ENCODE assay signal across 12 cellular contexts in genomic region chr15:75195122-75195765, GRCh38. TPM values are rescaled to one million over a fixed set of nuclear protein-coding genes. Genes with fewer than 3 reads are reported as not detected.
DNase-seq lines count a peak whose midpoint lies in the region; ATAC-seq and TF ChIP-seq lines count a peak whose summit lies in the region.
"Had no signal": no experiment of that assay in that cellular context is flagged by ENCODE, and none has a peak within 500 bp of the region (broad histone marks: within the 10 kb centered on the region; RNA-seq: fewer than 3 reads in every experiment).

No MANE protein-coding gene starts in this region.

- H3K27ac Mint-ChIP-seq in WTC11, result no peak overlapping the region
- H3K27ac Mint-ChIP-seq in natural killer cell treated with Interleukin-12 subunit alpha and Interleukin-12 subunit beta and Interleukin-15 and Interleukin-18, amount 100 ng/mL, for 72 hours, result no peak overlapping the region
- H3K27ac Mint-ChIP-seq: activated CD8-positive, alpha-beta memory T cell treated with anti-CD3 and anti-CD28 coated beads, Interleukin-2, amount 10 ng/mL, durations not matched to agents 7 days and 5 days; CD4-positive, CD25-positive, alpha-beta regulatory T cell had no signal

- H3K9me3 Mint-ChIP-seq in WTC11, result peaks cover 17% of the 10 kb centered on the region
- H3K9me3 Mint-ChIP-seq in natural killer cell treated with Interleukin-12 subunit alpha and Interleukin-12 subunit beta and Interleukin-15 and Interleukin-18, amount 100 ng/mL, for 72 hours, result no peaks in the 10 kb centered on the region

- H3K4me1 ChIP-seq in mucosa of descending colon (ENCODE audit: low read depth), result peaks cover 15% of the 10 kb centered on the region
- H3K4me1 ChIP-seq: HAP-1 had no signal

- H3K4me3 Mint-ChIP-seq in WTC11, result peak overlapping the region; percentile 20; the same call in 1 of the 2 replicates
- H3K4me3 Mint-ChIP-seq in natural killer cell treated with Interleukin-12 subunit alpha and Interleukin-12 subunit beta and Interleukin-15 and Interleukin-18, amount 100 ng/mL, for 72 hours, result no peak overlapping the region
- H3K4me3 Mint-ChIP-seq: activated CD8-positive, alpha-beta memory T cell treated with anti-CD3 and anti-CD28 coated beads, Interleukin-2, amount 10 ng/mL, durations not matched to agents 7 days and 5 days; CD4-positive, CD25-positive, alpha-beta regulatory T cell had no signal

- peaks cover 13% of the 10 kb centered on the region for H3K36me3 Mint-ChIP-seq in WTC11
- no peaks in the 10 kb centered on the region for H3K36me3 Mint-ChIP-seq in natural killer cell treated with Interleukin-12 subunit alpha and Interleukin-12 subunit beta and Interleukin-15 and Interleukin-18, amount 100 ng/mL, for 72 hours
- H3K36me3 Mint-ChIP-seq: activated CD8-positive, alpha-beta memory T cell treated with anti-CD3 and anti-CD28 coated beads, Interleukin-2, amount 10 ng/mL, durations not matched to agents 7 days and 5 days; CD4-positive, CD25-positive, alpha-beta regulatory T cell had no signal

- no peak overlapping the region for H3K4me3 ChIP-seq in mucosa of descending colon
- H3K4me3 ChIP-seq: HAP-1 had no signal

- H3K27me3 Mint-ChIP-seq in WTC11 (ENCODE audit: low read depth), result peaks cover 3% of the 10 kb centered on the region
- H3K27me3 Mint-ChIP-seq in natural killer cell treated with Interleukin-12 subunit alpha and Interleukin-12 subunit beta and Interleukin-15 and Interleukin-18, amount 100 ng/mL, for 72 hours, result no peaks in the 10 kb centered on the region
- H3K27me3 Mint-ChIP-seq: activated CD8-positive, alpha-beta memory T cell treated with anti-CD3 and anti-CD28 coated beads, Interleukin-2, amount 10 ng/mL, durations not matched to agents 7 days and 5 days; CD4-positive, CD25-positive, alpha-beta regulatory T cell had no signal

- CTCF ChIA-PET in WTC11 (lab: Charles Lee), result interaction anchor here (1.1 to 5.6 kb wide), 6 partner anchors 9 to 166 kb away, joined by 3 to 24 read pairs (median 6); no protein-coding TSS in a partner anchor

- POLR2A ChIA-PET in WTC11 (lab: Charles Lee), result interaction anchor here (0.7 to 1.5 kb wide), 2 partner anchors 10 to 172 kb away, joined by 3 to 6 read pairs; partner anchors contain the start of gene PPCDC

- ATAC-seq in WTC11 (peak; percentile 88), mucosa of descending colon (peak; percentile 32), HG03159 (IDR thresholded peaks at IDR 0.05; ENCODE audit: unreplicated experiment) (no peak), GM21423 (IDR thresholded peaks at IDR 0.05; ENCODE audit: unreplicated experiment) (no peak)
- ATAC-seq in natural killer cell treated with Interleukin-12 subunit alpha and Interleukin-12 subunit beta and Interleukin-15 and Interleukin-18, amount 100 ng/mL, for 72 hours, result no peak
- ATAC-seq: activated CD8-positive, alpha-beta memory T cell treated with anti-CD3 and anti-CD28 coated beads, Interleukin-2, amount 10 ng/mL, durations not matched to agents 7 days and 5 days had no signal

- no peaks in the 10 kb centered on the region for H3K9me3 ChIP-seq in mucosa of descending colon

- no peaks in the 10 kb centered on the region for H3K36me3 ChIP-seq in mucosa of descending colon (ENCODE audit: low read depth)
- H3K36me3 ChIP-seq: HAP-1 had no signal

- TF ChIP-seq CTCF in WTC11 (IDR thresholded peaks at IDR 0.05), result no peak
- no peak for TF ChIP-seq CTCF in mucosa of descending colon (IDR thresholded peaks at IDR 0.05)

- H3K4me1 Mint-ChIP-seq in WTC11, result peaks cover 42% of the 10 kb centered on the region
- H3K4me1 Mint-ChIP-seq in natural killer cell treated with Interleukin-12 subunit alpha and Interleukin-12 subunit beta and Interleukin-15 and Interleukin-18, amount 100 ng/mL, for 72 hours (ENCODE audit: low read depth in 2 of 2), result peaks cover 18 to 19% of the 10 kb centered on the region in 2 donors

- DNase-seq in DMS 273 (lab: John Stamatoyannopoulos, UW; ENCODE audit: unreplicated experiment), result peak; percentile 90
- DNase-seq in NCI-H2081 (lab: John Stamatoyannopoulos, UW), result peak; percentile 91 to 95
- DNase-seq in WTC11 (ENCODE audit: low spot score), result peak; percentile 84
- DNase-seq in mucosa of descending colon, result no peak
- no peak for DNase-seq in pons (ENCODE audit: low spot score)
- no peak for DNase-seq in natural killer cell treated with Interleukin-12 subunit alpha and Interleukin-12 subunit beta and Interleukin-15 and Interleukin-18, amount 100 ng/mL, for 72 hours (ENCODE audit: low spot score)
- DNase-seq: activated CD8-positive, alpha-beta memory T cell treated with anti-CD3 and anti-CD28 coated beads, Interleukin-2, amount 10 ng/mL, durations not matched to agents 7 days and 5 days; CD4-positive, CD25-positive, alpha-beta regulatory T cell; stimulated activated naive CD4-positive, alpha-beta T cell treated with Interleukin-2 at 50 U/mL for 16 hours had no signal

- intact Hi-C loops in mucosa of descending colon (cut with DNase I, micrococcal nuclease), result no loop called here

TF ChIP-seq in WTC11, 78 proteins besides CTCF, POLR2A, EP300 and RAD21:
- no peak for TF ChIP-seq ERG (CRISPR knock-in tag; IDR thresholded peaks at IDR 0.05)
- no peak for TF ChIP-seq JAZF1 (CRISPR knock-in tag; IDR thresholded peaks at IDR 0.05)
- TF ChIP-seq ZBTB21 (CRISPR knock-in tag; IDR thresholded peaks at IDR 0.05; ENCODE audit: borderline replicate concordance), result 0 out of 2 replicates have a peak, but pooled peaks have one; percentile 33
- no peak for TF ChIP-seq ZSCAN18 (CRISPR knock-in tag; IDR thresholded peaks at IDR 0.05)
- TF ChIP-seq ZNF512 (CRISPR knock-in tag; IDR thresholded peaks at IDR 0.05; ENCODE audit: borderline replicate concordance), result no peak
- TF ChIP-seq NFATC4 (CRISPR knock-in tag; IDR thresholded peaks at IDR 0.05), result no peak
TF ChIP-seq in WTC11: peak in this region for 1.

RNA-seq across cellular contexts. Expression of gene C15orf39, which starts 6.4 kb away (rescaled TPM):
- total RNA-seq in WTC11 (2021), result 39.9 to 52.8 TPM (median 41.6 TPM) in 3 replicates
- total RNA-seq in mucosa of descending colon, result 10 to 100 TPM; 22.2 to 32.5 (median 24.2) TPM
- total RNA-seq in natural killer cell treated with Interleukin-12 subunit alpha and Interleukin-12 subunit beta and Interleukin-15 and Interleukin-18, amount 100 ng/mL, for 72 hours, result 10 to 100 TPM; 26.8 to 30.3 TPM

Comparison
In these comparisons a context has a peak if more than half of its experiments do, and no peak if none do; other contexts are left out.
1. DNase-seq: peak in DMS 273 (single experiment), NCI-H2081 (2 of 2) and WTC11 (single experiment); none in mucosa of descending colon (0 of 3), pons (single experiment) and natural killer cell treated with Interleukin-12 subunit alpha and Interleukin-12 subunit beta and Interleukin-15 and Interleukin-18, amount 100 ng/mL, for 72 hours (single experiment).
2. ATAC-seq: peak in WTC11 (single experiment) and mucosa of descending colon (single experiment); none in HG03159 (single experiment), natural killer cell treated with Interleukin-12 subunit alpha and Interleukin-12 subunit beta and Interleukin-15 and Interleukin-18, amount 100 ng/mL, for 72 hours (0 of 2) and GM21423 (single experiment).